ENCODE assay signal across 1 cellular context in genomic region chr17:50863221-50863843, GRCh38.
TF ChIP-seq lines count a peak whose summit lies in the region.

No MANE protein-coding gene starts in this region.

TF ChIP-seq in HepG2, 621 proteins besides CTCF, POLR2A, EP300 and RAD21 (continued from another document and continues in another):
- TF ChIP-seq, protein P1, sequence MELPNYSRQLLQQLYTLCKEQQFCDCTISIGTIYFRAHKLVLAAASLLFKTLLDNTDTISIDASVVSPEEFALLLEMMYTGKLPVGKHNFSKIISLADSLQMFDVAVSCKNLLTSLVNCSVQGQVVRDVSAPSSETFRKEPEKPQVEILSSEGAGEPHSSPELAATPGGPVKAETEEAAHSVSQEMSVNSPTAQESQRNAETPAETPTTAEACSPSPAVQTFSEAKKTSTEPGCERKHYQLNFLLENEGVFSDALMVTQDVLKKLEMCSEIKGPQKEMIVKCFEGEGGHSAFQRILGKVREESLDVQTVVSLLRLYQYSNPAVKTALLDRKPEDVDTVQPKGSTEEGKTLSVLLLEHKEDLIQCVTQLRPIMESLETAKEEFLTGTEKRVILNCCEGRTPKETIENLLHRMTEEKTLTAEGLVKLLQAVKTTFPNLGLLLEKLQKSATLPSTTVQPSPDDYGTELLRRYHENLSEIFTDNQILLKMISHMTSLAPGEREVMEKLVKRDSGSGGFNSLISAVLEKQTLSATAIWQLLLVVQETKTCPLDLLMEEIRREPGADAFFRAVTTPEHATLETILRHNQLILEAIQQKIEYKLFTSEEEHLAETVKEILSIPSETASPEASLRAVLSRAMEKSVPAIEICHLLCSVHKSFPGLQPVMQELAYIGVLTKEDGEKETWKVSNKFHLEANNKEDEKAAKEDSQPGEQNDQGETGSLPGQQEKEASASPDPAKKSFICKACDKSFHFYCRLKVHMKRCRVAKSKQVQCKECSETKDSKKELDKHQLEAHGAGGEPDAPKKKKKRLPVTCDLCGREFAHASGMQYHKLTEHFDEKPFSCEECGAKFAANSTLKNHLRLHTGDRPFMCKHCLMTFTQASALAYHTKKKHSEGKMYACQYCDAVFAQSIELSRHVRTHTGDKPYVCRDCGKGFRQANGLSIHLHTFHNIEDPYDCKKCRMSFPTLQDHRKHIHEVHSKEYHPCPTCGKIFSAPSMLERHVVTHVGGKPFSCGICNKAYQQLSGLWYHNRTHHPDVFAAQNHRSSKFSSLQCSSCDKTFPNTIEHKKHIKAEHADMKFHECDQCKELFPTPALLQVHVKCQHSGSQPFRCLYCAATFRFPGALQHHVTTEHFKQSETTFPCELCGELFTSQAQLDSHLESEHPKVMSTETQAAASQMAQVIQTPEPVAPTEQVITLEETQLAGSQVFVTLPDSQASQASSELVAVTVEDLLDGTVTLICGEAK (IDR thresholded peaks at IDR 0.05): no peak
- TF ChIP-seq, protein P1 (CRISPR knock-in tag; IDR thresholded peaks at IDR 0.05): 0 out of 2 replicates have a peak, but pooled peaks have one; percentile 26
- TF ChIP-seq ZBTB34 (CRISPR knock-in tag; IDR thresholded peaks at IDR 0.05) (no peak), IKZF4 (CRISPR knock-in tag; IDR thresholded peaks at IDR 0.05; ENCODE audit: borderline replicate concordance, low read depth, not compliant biosample characterization) (no peak), HDAC2 (CRISPR knock-in tag; IDR thresholded peaks at IDR 0.05) (peak; percentile 71; the same call in 1 of the 2 replicates), ZNF362 (CRISPR knock-in tag; IDR thresholded peaks at IDR 0.05; ENCODE audit: borderline replicate concordance) (no peak), ZNF230 (CRISPR knock-in tag; IDR thresholded peaks at IDR 0.05) (no peak), ZNF788 (CRISPR knock-in tag; IDR thresholded peaks at IDR 0.05; ENCODE audit: borderline replicate concordance) (no peak), PTBP1 (IDR thresholded peaks at IDR 0.05; ENCODE audit: low read depth, low read length, poor library complexity, severe bottlenecking) (no peak), FOXA3 (CRISPR knock-in tag; IDR thresholded peaks at IDR 0.05) (no peak; the same call in 1 of the 2 replicates), DRAP1 (CRISPR knock-in tag; IDR thresholded peaks at IDR 0.05) (no peak), ZMYM4 (CRISPR knock-in tag; IDR thresholded peaks at IDR 0.05) (0 out of 2 replicates have a peak, but pooled peaks have one; percentile 19), ZNF121 (CRISPR knock-in tag; IDR thresholded peaks at IDR 0.05) (no peak), NCOA5 (CRISPR knock-in tag; IDR thresholded peaks at IDR 0.05) (no peak), MBNL3 (CRISPR knock-in tag; conservative IDR thresholded peaks at IDR 0.05) (no peak), KLF6 (CRISPR knock-in tag; IDR thresholded peaks at IDR 0.05) (no peak), KDM3A (CRISPR knock-in tag; IDR thresholded peaks at IDR 0.05; ENCODE audit: low read depth) (0 out of 2 replicates have a peak, but pooled peaks have one; percentile 56), HOXA5 (CRISPR knock-in tag; IDR thresholded peaks at IDR 0.05) (peak; percentile 63; the same call in 1 of the 2 replicates), NR2F2 (IDR thresholded peaks at IDR 0.05; ENCODE audit: borderline replicate concordance, low read depth) (no peak), NFKB2 (CRISPR knock-in tag; IDR thresholded peaks at IDR 0.05; ENCODE audit: borderline replicate concordance) (no peak; the same call in 1 of the 2 replicates), ZBTB21 (CRISPR knock-in tag; IDR thresholded peaks at IDR 0.05) (no peak), TMF1 (CRISPR knock-in tag; IDR thresholded peaks at IDR 0.05; ENCODE audit: low read depth) (no peak), FOXK2 (IDR thresholded peaks at IDR 0.05) (no peak), SALL1 (CRISPR knock-in tag; IDR thresholded peaks at IDR 0.05) (peak; percentile 45; the same call in 1 of the 2 replicates), CCDC6 (CRISPR knock-in tag; IDR thresholded peaks at IDR 0.05) (no peak), MTA1 (CRISPR knock-in tag; IDR thresholded peaks at IDR 0.05; ENCODE audit: borderline replicate concordance) (no peak; the same call in 1 of the 2 replicates), JUND (CRISPR knock-in tag; IDR thresholded peaks at IDR 0.05) (no peak), ZSCAN25 (CRISPR knock-in tag; IDR thresholded peaks at IDR 0.05) (no peak), ZNF124 (CRISPR knock-in tag; IDR thresholded peaks at IDR 0.05) (no peak)
- TF ChIP-seq, protein P2, sequence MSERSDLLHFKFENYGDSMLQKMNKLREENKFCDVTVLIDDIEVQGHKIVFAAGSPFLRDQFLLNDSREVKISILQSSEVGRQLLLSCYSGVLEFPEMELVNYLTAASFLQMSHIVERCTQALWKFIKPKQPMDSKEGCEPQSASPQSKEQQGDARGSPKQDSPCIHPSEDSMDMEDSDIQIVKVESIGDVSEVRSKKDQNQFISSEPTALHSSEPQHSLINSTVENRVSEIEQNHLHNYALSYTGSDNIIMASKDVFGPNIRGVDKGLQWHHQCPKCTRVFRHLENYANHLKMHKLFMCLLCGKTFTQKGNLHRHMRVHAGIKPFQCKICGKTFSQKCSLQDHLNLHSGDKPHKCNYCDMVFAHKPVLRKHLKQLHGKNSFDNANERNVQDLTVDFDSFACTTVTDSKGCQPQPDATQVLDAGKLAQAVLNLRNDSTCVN (CRISPR knock-in tag; IDR thresholded peaks at IDR 0.05; ENCODE audit: borderline replicate concordance): no peak
- TF ChIP-seq, protein P3, sequence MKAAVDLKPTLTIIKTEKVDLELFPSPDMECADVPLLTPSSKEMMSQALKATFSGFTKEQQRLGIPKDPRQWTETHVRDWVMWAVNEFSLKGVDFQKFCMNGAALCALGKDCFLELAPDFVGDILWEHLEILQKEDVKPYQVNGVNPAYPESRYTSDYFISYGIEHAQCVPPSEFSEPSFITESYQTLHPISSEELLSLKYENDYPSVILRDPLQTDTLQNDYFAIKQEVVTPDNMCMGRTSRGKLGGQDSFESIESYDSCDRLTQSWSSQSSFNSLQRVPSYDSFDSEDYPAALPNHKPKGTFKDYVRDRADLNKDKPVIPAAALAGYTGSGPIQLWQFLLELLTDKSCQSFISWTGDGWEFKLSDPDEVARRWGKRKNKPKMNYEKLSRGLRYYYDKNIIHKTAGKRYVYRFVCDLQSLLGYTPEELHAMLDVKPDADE (CRISPR knock-in tag; IDR thresholded peaks at IDR 0.05): no peak
- TF ChIP-seq, protein P4, sequence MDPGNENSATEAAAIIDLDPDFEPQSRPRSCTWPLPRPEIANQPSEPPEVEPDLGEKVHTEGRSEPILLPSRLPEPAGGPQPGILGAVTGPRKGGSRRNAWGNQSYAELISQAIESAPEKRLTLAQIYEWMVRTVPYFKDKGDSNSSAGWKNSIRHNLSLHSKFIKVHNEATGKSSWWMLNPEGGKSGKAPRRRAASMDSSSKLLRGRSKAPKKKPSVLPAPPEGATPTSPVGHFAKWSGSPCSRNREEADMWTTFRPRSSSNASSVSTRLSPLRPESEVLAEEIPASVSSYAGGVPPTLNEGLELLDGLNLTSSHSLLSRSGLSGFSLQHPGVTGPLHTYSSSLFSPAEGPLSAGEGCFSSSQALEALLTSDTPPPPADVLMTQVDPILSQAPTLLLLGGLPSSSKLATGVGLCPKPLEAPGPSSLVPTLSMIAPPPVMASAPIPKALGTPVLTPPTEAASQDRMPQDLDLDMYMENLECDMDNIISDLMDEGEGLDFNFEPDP (CRISPR knock-in tag; conservative IDR thresholded peaks at IDR 0.05): no peak
- TF ChIP-seq, protein P5, sequence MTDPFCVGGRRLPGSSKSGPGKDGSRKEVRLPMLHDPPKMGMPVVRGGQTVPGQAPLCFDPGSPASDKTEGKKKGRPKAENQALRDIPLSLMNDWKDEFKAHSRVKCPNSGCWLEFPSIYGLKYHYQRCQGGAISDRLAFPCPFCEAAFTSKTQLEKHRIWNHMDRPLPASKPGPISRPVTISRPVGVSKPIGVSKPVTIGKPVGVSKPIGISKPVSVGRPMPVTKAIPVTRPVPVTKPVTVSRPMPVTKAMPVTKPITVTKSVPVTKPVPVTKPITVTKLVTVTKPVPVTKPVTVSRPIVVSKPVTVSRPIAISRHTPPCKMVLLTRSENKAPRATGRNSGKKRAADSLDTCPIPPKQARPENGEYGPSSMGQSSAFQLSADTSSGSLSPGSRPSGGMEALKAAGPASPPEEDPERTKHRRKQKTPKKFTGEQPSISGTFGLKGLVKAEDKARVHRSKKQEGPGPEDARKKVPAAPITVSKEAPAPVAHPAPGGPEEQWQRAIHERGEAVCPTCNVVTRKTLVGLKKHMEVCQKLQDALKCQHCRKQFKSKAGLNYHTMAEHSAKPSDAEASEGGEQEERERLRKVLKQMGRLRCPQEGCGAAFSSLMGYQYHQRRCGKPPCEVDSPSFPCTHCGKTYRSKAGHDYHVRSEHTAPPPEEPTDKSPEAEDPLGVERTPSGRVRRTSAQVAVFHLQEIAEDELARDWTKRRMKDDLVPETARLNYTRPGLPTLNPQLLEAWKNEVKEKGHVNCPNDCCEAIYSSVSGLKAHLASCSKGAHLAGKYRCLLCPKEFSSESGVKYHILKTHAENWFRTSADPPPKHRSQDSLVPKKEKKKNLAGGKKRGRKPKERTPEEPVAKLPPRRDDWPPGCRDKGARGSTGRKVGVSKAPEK (CRISPR knock-in tag; IDR thresholded peaks at IDR 0.05; ENCODE audit: borderline replicate concordance): no peak
- TF ChIP-seq, protein P6, sequence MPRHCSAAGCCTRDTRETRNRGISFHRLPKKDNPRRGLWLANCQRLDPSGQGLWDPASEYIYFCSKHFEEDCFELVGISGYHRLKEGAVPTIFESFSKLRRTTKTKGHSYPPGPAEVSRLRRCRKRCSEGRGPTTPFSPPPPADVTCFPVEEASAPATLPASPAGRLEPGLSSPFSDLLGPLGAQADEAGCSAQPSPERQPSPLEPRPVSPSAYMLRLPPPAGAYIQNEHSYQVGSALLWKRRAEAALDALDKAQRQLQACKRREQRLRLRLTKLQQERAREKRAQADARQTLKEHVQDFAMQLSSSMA (CRISPR knock-in tag; IDR thresholded peaks at IDR 0.05): no peak
- TF ChIP-seq, protein P7, sequence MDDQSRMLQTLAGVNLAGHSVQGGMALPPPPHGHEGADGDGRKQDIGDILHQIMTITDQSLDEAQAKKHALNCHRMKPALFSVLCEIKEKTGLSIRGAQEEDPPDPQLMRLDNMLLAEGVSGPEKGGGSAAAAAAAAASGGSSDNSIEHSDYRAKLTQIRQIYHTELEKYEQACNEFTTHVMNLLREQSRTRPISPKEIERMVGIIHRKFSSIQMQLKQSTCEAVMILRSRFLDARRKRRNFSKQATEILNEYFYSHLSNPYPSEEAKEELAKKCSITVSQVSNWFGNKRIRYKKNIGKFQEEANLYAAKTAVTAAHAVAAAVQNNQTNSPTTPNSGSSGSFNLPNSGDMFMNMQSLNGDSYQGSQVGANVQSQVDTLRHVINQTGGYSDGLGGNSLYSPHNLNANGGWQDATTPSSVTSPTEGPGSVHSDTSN (CRISPR knock-in tag; IDR thresholded peaks at IDR 0.05; ENCODE audit: borderline replicate concordance): no peak
- TF ChIP-seq, protein P8, sequence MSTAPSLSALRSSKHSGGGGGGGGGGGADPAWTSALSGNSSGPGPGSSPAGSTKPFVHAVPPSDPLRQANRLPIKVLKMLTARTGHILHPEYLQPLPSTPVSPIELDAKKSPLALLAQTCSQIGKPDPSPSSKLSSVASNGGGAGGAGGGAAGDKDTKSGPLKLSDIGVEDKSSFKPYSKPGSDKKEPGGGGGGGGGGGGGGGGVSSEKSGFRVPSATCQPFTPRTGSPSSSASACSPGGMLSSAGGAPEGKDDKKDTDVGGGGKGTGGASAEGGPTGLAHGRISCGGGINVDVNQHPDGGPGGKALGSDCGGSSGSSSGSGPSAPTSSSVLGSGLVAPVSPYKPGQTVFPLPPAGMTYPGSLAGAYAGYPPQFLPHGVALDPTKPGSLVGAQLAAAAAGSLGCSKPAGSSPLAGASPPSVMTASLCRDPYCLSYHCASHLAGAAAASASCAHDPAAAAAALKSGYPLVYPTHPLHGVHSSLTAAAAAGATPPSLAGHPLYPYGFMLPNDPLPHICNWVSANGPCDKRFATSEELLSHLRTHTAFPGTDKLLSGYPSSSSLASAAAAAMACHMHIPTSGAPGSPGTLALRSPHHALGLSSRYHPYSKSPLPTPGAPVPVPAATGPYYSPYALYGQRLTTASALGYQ (CRISPR knock-in tag; IDR thresholded peaks at IDR 0.05): no peak
